Comparison of ENCODE assay signal across 14 cellular contexts in genomic region chr6:142827356-142827755, GRCh38.
DNase-seq lines count a peak whose midpoint lies in the region; ATAC-seq and TF ChIP-seq lines count a peak whose summit lies in the region.
"Had no signal": no experiment of that assay in that cellular context is flagged by ENCODE, and none has a peak within 500 bp of the region (broad histone marks: within the 10 kb centered on the region; RNA-seq: fewer than 3 reads in every experiment).

No MANE protein-coding gene starts in this region.

- CTCF ChIA-PET in activated CD4-positive, alpha-beta memory T cell treated with anti-CD3 and anti-CD28 coated beads for 36 hours (lab: Charles Lee), result interaction anchor here (1.3 kb wide), 1 partner anchor 13 kb away, joined by 3 read pairs; no protein-coding TSS in a partner anchor
- CTCF ChIA-PET in activated CD4-positive, alpha-beta memory T cell treated with anti-CD3 and anti-CD28 coated beads, Interleukin-2, amount 10 ng/mL, durations not matched to agents 7 days and 5 days (lab: Charles Lee), result no interaction called here

- H3K36me3 ChIP-seq in mucosa of descending colon (ENCODE audit: low read depth) (no peaks in the 10 kb centered on the region), thyroid gland (no peaks in the 10 kb centered on the region)
- H3K36me3 ChIP-seq: SJCRH30 had no signal

- peak overlapping the region in 1 of 3 donors; percentile 1 for H3K27ac ChIP-seq in thyroid gland
- H3K27ac ChIP-seq: SJCRH30, VCaP had no signal

- H3K4me1 ChIP-seq in mucosa of descending colon (ENCODE audit: low read depth), result peaks cover 4% of the 10 kb centered on the region
- peaks cover 22 to 30% of the 10 kb centered on the region in 2 donors for H3K4me1 ChIP-seq in thyroid gland

- no peaks in the 10 kb centered on the region for H3K27me3 ChIP-seq in thyroid gland
- H3K27me3 ChIP-seq: SJCRH30 had no signal

- H3K9me3 ChIP-seq in mucosa of descending colon (no peaks in the 10 kb centered on the region), thyroid gland (no peaks in the 10 kb centered on the region)
- H3K9me3 ChIP-seq: SJCRH30 had no signal

- H3K36me3 Mint-ChIP-seq in activated CD4-positive, alpha-beta memory T cell treated with anti-CD3 and anti-CD28 coated beads for 36 hours, result peaks cover 30% of the 10 kb centered on the region
- H3K36me3 Mint-ChIP-seq in activated CD4-positive, alpha-beta memory T cell treated with anti-CD3 and anti-CD28 coated beads, Interleukin-2, amount 10 ng/mL, durations not matched to agents 7 days and 5 days (ENCODE audit: low read depth), result peaks cover 34% of the 10 kb centered on the region

- H3K9me3 Mint-ChIP-seq in activated CD4-positive, alpha-beta memory T cell treated with anti-CD3 and anti-CD28 coated beads for 36 hours, result peaks cover 4% of the 10 kb centered on the region
- H3K9me3 Mint-ChIP-seq in activated CD4-positive, alpha-beta memory T cell treated with anti-CD3 and anti-CD28 coated beads, Interleukin-2, amount 10 ng/mL, durations not matched to agents 7 days and 5 days, result peaks cover 3% of the 10 kb centered on the region

- TF ChIP-seq CTCF in mucosa of descending colon (IDR thresholded peaks at IDR 0.05) (no peak), thyroid gland (IDR thresholded peaks at IDR 0.05) (no peak)

- no peak for TF ChIP-seq POLR2A in thyroid gland (IDR thresholded peaks at IDR 0.05)

- H3K27me3 Mint-ChIP-seq in activated CD4-positive, alpha-beta memory T cell treated with anti-CD3 and anti-CD28 coated beads for 36 hours, result no peaks in the 10 kb centered on the region
- no peaks in the 10 kb centered on the region for H3K27me3 Mint-ChIP-seq in activated CD4-positive, alpha-beta memory T cell treated with anti-CD3 and anti-CD28 coated beads, Interleukin-2, amount 10 ng/mL, durations not matched to agents 7 days and 5 days

- 38 to 40% methylated on average over 7 of the region's 7 CpGs for WGBS in thyroid gland, 2 donors

- no peak overlapping the region for H3K4me3 Mint-ChIP-seq in activated CD4-positive, alpha-beta memory T cell treated with anti-CD3 and anti-CD28 coated beads for 36 hours
- no peak overlapping the region for H3K4me3 Mint-ChIP-seq in activated CD4-positive, alpha-beta memory T cell treated with anti-CD3 and anti-CD28 coated beads, Interleukin-2, amount 10 ng/mL, durations not matched to agents 7 days and 5 days

- intact Hi-C loops in activated CD4-positive, alpha-beta memory T cell treated with anti-CD3 and anti-CD28 coated beads for 36 hours (cut with micrococcal nuclease), result no loop called here
- intact Hi-C loops in mucosa of descending colon (cut with DNase I, micrococcal nuclease), result no loop called here
- intact Hi-C loops in thyroid gland (cut with DNase I), result no loop called here

- peaks cover 73% of the 10 kb centered on the region for H3K4me1 Mint-ChIP-seq in activated CD4-positive, alpha-beta memory T cell treated with anti-CD3 and anti-CD28 coated beads for 36 hours (ENCODE audit: low read depth)
- peaks cover 25% of the 10 kb centered on the region for H3K4me1 Mint-ChIP-seq in activated CD4-positive, alpha-beta memory T cell treated with anti-CD3 and anti-CD28 coated beads, Interleukin-2, amount 10 ng/mL, durations not matched to agents 7 days and 5 days

- POLR2A ChIA-PET in activated CD4-positive, alpha-beta memory T cell treated with anti-CD3 and anti-CD28 coated beads for 36 hours (lab: Charles Lee), result no interaction called here
- POLR2A ChIA-PET in activated CD4-positive, alpha-beta memory T cell treated with anti-CD3 and anti-CD28 coated beads, Interleukin-2, amount 10 ng/mL, durations not matched to agents 7 days and 5 days (lab: Charles Lee), result interaction anchor here (1.1 to 3.7 kb wide), 4 partner anchors 8 to 79 kb away, joined by 3 to 13 read pairs (median 4); no protein-coding TSS in a partner anchor

- no peak for DNase-seq in activated CD4-positive, alpha-beta memory T cell treated with anti-CD3 and anti-CD28 coated beads for 36 hours
- DNase-seq in activated CD4-positive, alpha-beta memory T cell treated with anti-CD3 and anti-CD28 coated beads, Interleukin-2, amount 10 ng/mL, durations not matched to agents 7 days and 5 days, result no peak
- peak; percentile 77 for DNase-seq in glomerular endothelial cell (ENCODE audit: extremely low read depth, low read depth, low spot score)
- DNase-seq in mucosa of descending colon, result peak; percentile 75 to 85 (median 82)
- DNase-seq in thyroid gland, result peak; percentile 35 to 41
- no peak for DNase-seq in activated T-cell treated with anti-CD3 and anti-CD28 coated beads, Interleukin-2, amount 50 U/mL, for 1 hour
- DNase-seq: MV-4-11; retina; SJCRH30; stimulated activated CD4-positive, alpha-beta T cell treated with anti-CD3 and anti-CD28 coated beads, Interleukin-4, amount 100 ng/mL, for 4 hours; stimulated activated naive CD8-positive, alpha-beta T cell treated with anti-CD3 and anti-CD28 coated beads, Interleukin-15, Interleukin-2, amounts not matched to agents 100 U/mL and 50 U/mL, for 24 hours had no signal

- no peak overlapping the region for H3K4me3 ChIP-seq in mucosa of descending colon
- no peak overlapping the region for H3K4me3 ChIP-seq in thyroid gland (replicated peaks in 1 of 3)
- H3K4me3 ChIP-seq: SJCRH30 had no signal

- ATAC-seq in mucosa of descending colon (peak; percentile 98), HG02759 (IDR thresholded peaks at IDR 0.05; ENCODE audit: unreplicated experiment) (no peak), HG02885 (IDR thresholded peaks at IDR 0.05; ENCODE audit: poor library complexity, unreplicated experiment) (no peak)
- ATAC-seq: stimulated activated naive CD8-positive, alpha-beta T cell treated with anti-CD3 and anti-CD28 coated beads, Interleukin-15, Interleukin-2, amounts not matched to agents 100 U/mL and 50 U/mL, for 24 hours had no signal

- peak overlapping the region; percentile 21 for H3K27ac Mint-ChIP-seq in activated CD4-positive, alpha-beta memory T cell treated with anti-CD3 and anti-CD28 coated beads for 36 hours
- H3K27ac Mint-ChIP-seq in activated CD4-positive, alpha-beta memory T cell treated with anti-CD3 and anti-CD28 coated beads, Interleukin-2, amount 10 ng/mL, durations not matched to agents 7 days and 5 days, result no peak overlapping the region

Comparison
In these comparisons a context has a peak if more than half of its experiments do, and no peak if none do; other contexts are left out.
1. DNase-seq: peak in glomerular endothelial cell (single experiment), mucosa of descending colon (3 of 3) and thyroid gland (2 of 2); none in activated CD4-positive, alpha-beta memory T cell treated with anti-CD3 and anti-CD28 coated beads for 36 hours (single experiment), activated CD4-positive, alpha-beta memory T cell treated with anti-CD3 and anti-CD28 coated beads, Interleukin-2, amount 10 ng/mL, durations not matched to agents 7 days and 5 days (single experiment) and activated T-cell treated with anti-CD3 and anti-CD28 coated beads, Interleukin-2, amount 50 U/mL, for 1 hour (single experiment).